11 cellular contexts compared by ENCODE assay signal in genomic region chr4:78437608-78438088, GRCh38.
"Had no signal": no experiment of that assay in that cellular context is flagged by ENCODE, and none has a peak within 500 bp of the region (broad histone marks: within the 10 kb centered on the region; RNA-seq: fewer than 3 reads in every experiment).

No MANE protein-coding gene starts in this region.

- DNase-seq: activated CD4-positive, alpha-beta T cell treated with anti-CD3 and anti-CD28 coated beads for 1 hour; activated CD4-positive, alpha-beta T cell treated with anti-CD3 and anti-CD28 coated beads, Interleukin-2, amount 50 U/mL, for 4 hours; activated naive CD4-positive, alpha-beta T cell treated with anti-CD3 and anti-CD28 coated beads, Interleukin-2, amount 50 U/mL, for 16 hours; adrenal gland; caudate nucleus; heart left ventricle; immature natural killer cell; midbrain; right cardiac atrium; upper lobe of left lung had no signal

- H3K27ac ChIP-seq: adrenal gland, heart left ventricle, prostate gland, upper lobe of left lung had no signal

- ATAC-seq: heart left ventricle, right cardiac atrium had no signal
